ENCODE assay signal across 8 cellular contexts in genomic region chr3:157159762-157160651, GRCh38. TPM values are rescaled to one million over a fixed set of nuclear protein-coding genes. Genes with fewer than 3 reads are reported as not detected.
A peak's percentile ranks its signal among the peaks of the same experiment; 100 is the strongest.
DNase-seq lines count a peak whose midpoint lies in the region; ATAC-seq, FAIRE-seq and TF ChIP-seq lines count a peak whose summit lies in the region.

TSS of gene CCNL1 (minus strand) at chr3:157160147. CDS start at chr3:157160094, 53 bp downstream.

- TF ChIP-seq CTCF in AG09309 (IDR thresholded peaks at IDR 0.05; ENCODE audit: control insufficient read depth, insufficient read depth, low read depth, low read length, missing control alignments) = no peak
- TF ChIP-seq CTCF in WTC11 (IDR thresholded peaks at IDR 0.05) = no peak
- no peak for TF ChIP-seq CTCF in bronchial epithelial cell (IDR thresholded peaks at IDR 0.05; ENCODE audit: insufficient read depth, low read length, severe bottlenecking)

- H3K27ac ChIP-seq in small intestine (ENCODE audit: low read depth in 1 of 2, low read length in 1 of 2) = peak within 1 kb of the TSS; percentile 99 to 100

- peak within 1 kb of the TSS; percentile 98 for H3K27ac Mint-ChIP-seq in WTC11

- H3K4me3 ChIP-seq in AG09309 (ENCODE audit: control insufficient read depth, low read depth, low read length) = peak within 1 kb of the TSS; percentile 68
- H3K4me3 ChIP-seq in bronchial epithelial cell (ENCODE audit: low read depth, low read length) = peak within 1 kb of the TSS; percentile 98
- peak within 1 kb of the TSS; percentile 96 to 100 for H3K4me3 ChIP-seq in small intestine (ENCODE audit: low read depth in 1 of 2, low read length in 2 of 2)

- ATAC-seq in GM19023 (IDR thresholded peaks at IDR 0.05; ENCODE audit: unreplicated experiment) (peak; percentile 84), HG03196 (IDR thresholded peaks at IDR 0.05; ENCODE audit: unreplicated experiment) (peak; percentile 83), WTC11 (peak; percentile 91)

- DNase-seq in AG09309 (ENCODE audit: low read depth) = peak; percentile 96
- peak; percentile 98 for DNase-seq in NCI-H226
- peak; percentile 87 for DNase-seq in WTC11 (ENCODE audit: low spot score)
- peak; percentile 83 for DNase-seq in bronchial epithelial cell (ENCODE audit: low read depth)
- DNase-seq in iPS-NIHi11 (ENCODE audit: low spot score) = peak; percentile 92
- peak; percentile 95 for DNase-seq in small intestine

- 0 to 1% (median 0%) methylated on average over 88 of the region's 88 CpGs for WGBS in small intestine, 3 donors

- H3K4me1 Mint-ChIP-seq in WTC11 = peaks cover 44% of the 10 kb centered on the region

- H3K9me3 ChIP-seq in small intestine (ENCODE audit: control insufficient read depth, low read depth) = no peaks in the 10 kb centered on the region

- no peaks in the 10 kb centered on the region for H3K9me3 Mint-ChIP-seq in WTC11

- FAIRE-seq in bronchial epithelial cell (lab: Jason Lieb, UNC) (no peak), small intestine (lab: Jason Lieb, UNC) (no peak)

- H3K36me3 Mint-ChIP-seq in WTC11 = peaks cover 42% of the 10 kb centered on the region

- CTCF ChIA-PET in WTC11 (lab: Charles Lee) = interaction anchor here (0.8 to 2.7 kb wide), 7 partner anchors 15 to 605 kb away, joined by 3 to 19 read pairs (median 5); partner anchors contain the start of gene SSR3

- peaks cover 0 to 5% of the 10 kb centered on the region in 2 donors for H3K4me1 ChIP-seq in small intestine (ENCODE audit: control insufficient read depth in 2 of 2, insufficient read depth in 1 of 2, low read depth in 1 of 2, low read length in 1 of 2)

- H3K27me3 Mint-ChIP-seq in WTC11 (ENCODE audit: low read depth) = no peaks in the 10 kb centered on the region

- no peaks in the 10 kb centered on the region for H3K27me3 ChIP-seq in bronchial epithelial cell (ENCODE audit: control insufficient read depth, insufficient read depth, low read length)
- no peaks in the 10 kb centered on the region for H3K27me3 ChIP-seq in small intestine (ENCODE audit: control insufficient read depth in 2 of 2, insufficient read depth in 2 of 2, low read length in 2 of 2)

- POLR2A ChIA-PET in WTC11 (lab: Charles Lee) = interaction anchor here (0.8 to 3.0 kb wide), 9 partner anchors 12 to 605 kb away, joined by 3 to 77 read pairs (median 3); partner anchors contain the start of genes SSR3 and TIPARP

- peak within 1 kb of the TSS; percentile 96 for H3K4me3 Mint-ChIP-seq in WTC11

- peaks cover 4% of the 10 kb centered on the region for H3K36me3 ChIP-seq in bronchial epithelial cell (ENCODE audit: control insufficient read depth, insufficient read depth, low read length)
- H3K36me3 ChIP-seq in small intestine (ENCODE audit: control insufficient read depth in 2 of 2, insufficient read depth in 2 of 2, low read length in 2 of 2) = peaks cover 6 to 8% of the 10 kb centered on the region in 2 donors

TF ChIP-seq in WTC11, 78 proteins besides CTCF, POLR2A, EP300 and RAD21 (continues in another document):
- peak; percentile 97 for TF ChIP-seq MYBL2 (CRISPR knock-in tag; IDR thresholded peaks at IDR 0.05)
- TF ChIP-seq USF2 (CRISPR knock-in tag; IDR thresholded peaks at IDR 0.05) = peak; percentile 73
- TF ChIP-seq NR2C2 (CRISPR knock-in tag; IDR thresholded peaks at IDR 0.05) = no peak
- 0 out of 2 replicates have a peak, but pooled peaks have one; percentile 50 for TF ChIP-seq ZNF416 (CRISPR knock-in tag; IDR thresholded peaks at IDR 0.05)
- TF ChIP-seq ZNF512 (CRISPR knock-in tag; IDR thresholded peaks at IDR 0.05; ENCODE audit: borderline replicate concordance) = no peak
- TF ChIP-seq TP53 (CRISPR knock-in tag; IDR thresholded peaks at IDR 0.05) = peak; percentile 86
- TF ChIP-seq RELA (CRISPR knock-in tag; IDR thresholded peaks at IDR 0.05; ENCODE audit: borderline replicate concordance) = no peak
- TF ChIP-seq FOXJ3 (CRISPR knock-in tag; IDR thresholded peaks at IDR 0.05; ENCODE audit: borderline replicate concordance) = peak; percentile 61; the same call in 1 of the 2 replicates
- 0 out of 2 replicates have a peak, but pooled peaks have one; percentile 80 for TF ChIP-seq ATF6 (CRISPR knock-in tag; IDR thresholded peaks at IDR 0.05)
- peak; percentile 97 for TF ChIP-seq CREM (CRISPR knock-in tag; IDR thresholded peaks at IDR 0.05)
- TF ChIP-seq ETV6 (CRISPR knock-in tag; IDR thresholded peaks at IDR 0.05) = peak; percentile 92
- no peak for TF ChIP-seq ZNF425 (CRISPR knock-in tag; conservative IDR thresholded peaks at IDR 0.05)
- TF ChIP-seq ZNF232 (CRISPR knock-in tag; IDR thresholded peaks at IDR 0.05) = peak; percentile 84; the same call in 1 of the 2 replicates
- peak; percentile 90; the same call in 1 of the 2 replicates for TF ChIP-seq ATF1 (CRISPR knock-in tag; IDR thresholded peaks at IDR 0.05)
- TF ChIP-seq CREB1 (CRISPR knock-in tag; IDR thresholded peaks at IDR 0.05) = peak; percentile 93
- no peak; the same call in 1 of the 2 replicates for TF ChIP-seq NFYB (CRISPR knock-in tag; conservative IDR thresholded peaks at IDR 0.05; ENCODE audit: low read depth)
- TF ChIP-seq TEAD1 (CRISPR knock-in tag; IDR thresholded peaks at IDR 0.05) = peak; percentile 98
- TF ChIP-seq FOXP4 (CRISPR knock-in tag; IDR thresholded peaks at IDR 0.05) = peak; percentile 89; the same call in 1 of the 2 replicates

RNA-seq across cellular contexts. Expression of gene CCNL1, which starts in this region (rescaled TPM):
- total RNA-seq in WTC11 (2021) (67.2 to 79.6 TPM (median 72.7 TPM) in 3 replicates), bronchial epithelial cell (107 and 150 TPM in 2 replicates)
- 100 to 1,000 TPM in 1 of 3 donors, 10 to 100 TPM in 2; 46.6 to 140 (median 96.7) TPM for polyA plus RNA-seq in small intestine

Comparison
In these comparisons a context has a peak if more than half of its experiments do, and no peak if none do; other contexts are left out.
1. Peak in every context shown above with its lines: DNase-seq, ATAC-seq, H3K4me3 ChIP-seq and H3K27ac ChIP-seq.